Comparison of ENCODE assay signal across 1 cellular context in genomic region chr11:82901165-82901938, GRCh38.
TF ChIP-seq lines count a peak whose summit lies in the region.

DDIAS (plus strand) TSS chr11:82901736; CDS start chr11:82914739, 13,003 bp downstream.

TF ChIP-seq in HepG2, 621 proteins besides CTCF, POLR2A, EP300 and RAD21 (continued from another document and continues in another):
- TF ChIP-seq ZNF318 (CRISPR knock-in tag; IDR thresholded peaks at IDR 0.05) (no peak), ZNF749 (CRISPR knock-in tag; IDR thresholded peaks at IDR 0.05; ENCODE audit: borderline replicate concordance) (peak; percentile 69; the same call in 1 of the 2 replicates), MAF1 (CRISPR knock-in tag; IDR thresholded peaks at IDR 0.05; ENCODE audit: borderline replicate concordance) (no peak), ZNF644 (CRISPR knock-in tag; IDR thresholded peaks at IDR 0.05; ENCODE audit: low read depth) (no peak), ZNF451 (CRISPR knock-in tag; IDR thresholded peaks at IDR 0.05) (no peak), NFIB (CRISPR knock-in tag; IDR thresholded peaks at IDR 0.05; ENCODE audit: borderline replicate concordance) (no peak), SOX6 (IDR thresholded peaks at IDR 0.05) (no peak), SOX6 (CRISPR knock-in tag; IDR thresholded peaks at IDR 0.05) (no peak), PBX2 (CRISPR knock-in tag; IDR thresholded peaks at IDR 0.05) (no peak), PCBP1 (IDR thresholded peaks at IDR 0.05; ENCODE audit: borderline replicate concordance, low read depth, low read length) (no peak), ZNF569 (CRISPR knock-in tag; IDR thresholded peaks at IDR 0.05; ENCODE audit: borderline replicate concordance) (no peak), ZNF543 (CRISPR knock-in tag; IDR thresholded peaks at IDR 0.05) (no peak), ZNF343 (CRISPR knock-in tag; IDR thresholded peaks at IDR 0.05) (no peak), ZNF768 (CRISPR knock-in tag; IDR thresholded peaks at IDR 0.05) (no peak), PATZ1 (CRISPR knock-in tag; IDR thresholded peaks at IDR 0.05) (no peak; the same call in 1 of the 2 replicates), ATM (IDR thresholded peaks at IDR 0.05; ENCODE audit: borderline replicate concordance) (no peak), GATAD2A (CRISPR knock-in tag; IDR thresholded peaks at IDR 0.05) (no peak), ZC3H4 (CRISPR knock-in tag; IDR thresholded peaks at IDR 0.05; ENCODE audit: borderline replicate concordance) (no peak), POGZ (CRISPR knock-in tag; IDR thresholded peaks at IDR 0.05) (peak; percentile 52), SCMH1 (CRISPR knock-in tag; IDR thresholded peaks at IDR 0.05; ENCODE audit: borderline replicate concordance) (no peak), RNF2 (conservative IDR thresholded peaks at IDR 0.05; ENCODE audit: low read depth) (no peak), ETV6 (CRISPR knock-in tag; conservative IDR thresholded peaks at IDR 0.05) (no peak), GPBP1L1 (CRISPR knock-in tag; IDR thresholded peaks at IDR 0.05) (no peak), FOXK1 (CRISPR knock-in tag; IDR thresholded peaks at IDR 0.05; ENCODE audit: borderline replicate concordance, low read depth) (peak; percentile 78; the same call in 1 of the 2 replicates), ZSCAN21 (CRISPR knock-in tag; IDR thresholded peaks at IDR 0.05; ENCODE audit: borderline replicate concordance) (no peak; the same call in 1 of the 2 replicates), RBFOX2 (IDR thresholded peaks at IDR 0.05; ENCODE audit: low read depth, low read length) (no peak), IKZF1 (IDR thresholded peaks at IDR 0.05) (no peak), ZNF782 (CRISPR knock-in tag; IDR thresholded peaks at IDR 0.05; ENCODE audit: borderline replicate concordance) (no peak), NFE2L1 (CRISPR knock-in tag; IDR thresholded peaks at IDR 0.05; ENCODE audit: borderline replicate concordance) (no peak), KMT2A (CRISPR knock-in tag; IDR thresholded peaks at IDR 0.05) (peak; percentile 82; the same call in 1 of the 2 replicates), HNF1A (IDR thresholded peaks at IDR 0.05; ENCODE audit: low read depth) (no peak), HNF1A (CRISPR knock-in tag; IDR thresholded peaks at IDR 0.05; ENCODE audit: borderline replicate concordance) (no peak), THAP11 (CRISPR knock-in tag; IDR thresholded peaks at IDR 0.05) (peak; percentile 87), ZNF75D (CRISPR knock-in tag; IDR thresholded peaks at IDR 0.05; ENCODE audit: borderline replicate concordance) (no peak)
- TF ChIP-seq, protein P1, sequence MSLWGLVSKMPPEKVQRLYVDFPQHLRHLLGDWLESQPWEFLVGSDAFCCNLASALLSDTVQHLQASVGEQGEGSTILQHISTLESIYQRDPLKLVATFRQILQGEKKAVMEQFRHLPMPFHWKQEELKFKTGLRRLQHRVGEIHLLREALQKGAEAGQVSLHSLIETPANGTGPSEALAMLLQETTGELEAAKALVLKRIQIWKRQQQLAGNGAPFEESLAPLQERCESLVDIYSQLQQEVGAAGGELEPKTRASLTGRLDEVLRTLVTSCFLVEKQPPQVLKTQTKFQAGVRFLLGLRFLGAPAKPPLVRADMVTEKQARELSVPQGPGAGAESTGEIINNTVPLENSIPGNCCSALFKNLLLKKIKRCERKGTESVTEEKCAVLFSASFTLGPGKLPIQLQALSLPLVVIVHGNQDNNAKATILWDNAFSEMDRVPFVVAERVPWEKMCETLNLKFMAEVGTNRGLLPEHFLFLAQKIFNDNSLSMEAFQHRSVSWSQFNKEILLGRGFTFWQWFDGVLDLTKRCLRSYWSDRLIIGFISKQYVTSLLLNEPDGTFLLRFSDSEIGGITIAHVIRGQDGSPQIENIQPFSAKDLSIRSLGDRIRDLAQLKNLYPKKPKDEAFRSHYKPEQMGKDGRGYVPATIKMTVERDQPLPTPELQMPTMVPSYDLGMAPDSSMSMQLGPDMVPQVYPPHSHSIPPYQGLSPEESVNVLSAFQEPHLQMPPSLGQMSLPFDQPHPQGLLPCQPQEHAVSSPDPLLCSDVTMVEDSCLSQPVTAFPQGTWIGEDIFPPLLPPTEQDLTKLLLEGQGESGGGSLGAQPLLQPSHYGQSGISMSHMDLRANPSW (CRISPR knock-in tag; IDR thresholded peaks at IDR 0.05; ENCODE audit: borderline replicate concordance), result no peak
- TF ChIP-seq, protein P2, sequence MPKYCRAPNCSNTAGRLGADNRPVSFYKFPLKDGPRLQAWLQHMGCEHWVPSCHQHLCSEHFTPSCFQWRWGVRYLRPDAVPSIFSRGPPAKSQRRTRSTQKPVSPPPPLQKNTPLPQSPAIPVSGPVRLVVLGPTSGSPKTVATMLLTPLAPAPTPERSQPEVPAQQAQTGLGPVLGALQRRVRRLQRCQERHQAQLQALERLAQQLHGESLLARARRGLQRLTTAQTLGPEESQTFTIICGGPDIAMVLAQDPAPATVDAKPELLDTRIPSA (CRISPR knock-in tag; IDR thresholded peaks at IDR 0.05; ENCODE audit: borderline replicate concordance), result no peak
- TF ChIP-seq, protein P3, sequence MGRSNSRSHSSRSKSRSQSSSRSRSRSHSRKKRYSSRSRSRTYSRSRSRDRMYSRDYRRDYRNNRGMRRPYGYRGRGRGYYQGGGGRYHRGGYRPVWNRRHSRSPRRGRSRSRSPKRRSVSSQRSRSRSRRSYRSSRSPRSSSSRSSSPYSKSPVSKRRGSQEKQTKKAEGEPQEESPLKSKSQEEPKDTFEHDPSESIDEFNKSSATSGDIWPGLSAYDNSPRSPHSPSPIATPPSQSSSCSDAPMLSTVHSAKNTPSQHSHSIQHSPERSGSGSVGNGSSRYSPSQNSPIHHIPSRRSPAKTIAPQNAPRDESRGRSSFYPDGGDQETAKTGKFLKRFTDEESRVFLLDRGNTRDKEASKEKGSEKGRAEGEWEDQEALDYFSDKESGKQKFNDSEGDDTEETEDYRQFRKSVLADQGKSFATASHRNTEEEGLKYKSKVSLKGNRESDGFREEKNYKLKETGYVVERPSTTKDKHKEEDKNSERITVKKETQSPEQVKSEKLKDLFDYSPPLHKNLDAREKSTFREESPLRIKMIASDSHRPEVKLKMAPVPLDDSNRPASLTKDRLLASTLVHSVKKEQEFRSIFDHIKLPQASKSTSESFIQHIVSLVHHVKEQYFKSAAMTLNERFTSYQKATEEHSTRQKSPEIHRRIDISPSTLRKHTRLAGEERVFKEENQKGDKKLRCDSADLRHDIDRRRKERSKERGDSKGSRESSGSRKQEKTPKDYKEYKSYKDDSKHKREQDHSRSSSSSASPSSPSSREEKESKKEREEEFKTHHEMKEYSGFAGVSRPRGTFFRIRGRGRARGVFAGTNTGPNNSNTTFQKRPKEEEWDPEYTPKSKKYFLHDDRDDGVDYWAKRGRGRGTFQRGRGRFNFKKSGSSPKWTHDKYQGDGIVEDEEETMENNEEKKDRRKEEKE (IDR thresholded peaks at IDR 0.05), result no peak
